8 cellular contexts compared by ENCODE assay signal in genomic region chr17:15257316-15257925, GRCh38. TPM values are rescaled to one million over a fixed set of nuclear protein-coding genes. Genes with fewer than 3 reads are reported as not detected.
A peak's percentile ranks its signal among the peaks of the same experiment; 100 is the strongest.
DNase-seq lines count a peak whose midpoint lies in the region; ATAC-seq and TF ChIP-seq lines count a peak whose summit lies in the region.

No MANE protein-coding gene starts in this region.

- H3K9me3 ChIP-seq in Caco-2: no peaks in the 10 kb centered on the region
- H3K9me3 ChIP-seq in cardiac muscle cell (ENCODE audit: low read depth): no peaks in the 10 kb centered on the region

- H3K4me3 ChIP-seq in Caco-2 (ENCODE audit: low read depth, low read length) (no peak overlapping the region), cardiac muscle cell (no peak overlapping the region)

- no TSS peak for BruUV-seq in Caco-2 (replicated peaks; lab: Mats Ljungman, UMichigan)

- H3K9me3 Mint-ChIP-seq in Caco-2 (ENCODE audit: unreplicated experiment): no peaks in the 10 kb centered on the region
- no peaks in the 10 kb centered on the region for H3K9me3 Mint-ChIP-seq in activated naive CD8-positive, alpha-beta T cell treated with anti-CD3 and anti-CD28 coated beads for 36 hours

- TF ChIP-seq CTCF in Caco-2 (IDR thresholded peaks at IDR 0.05; ENCODE audit: insufficient read depth in 1 of 2, low read depth in 1 of 2, low read length in 1 of 2, severe bottlenecking in 1 of 2, unreplicated experiment in 1 of 2): peak; percentile 58
- peak; percentile 90 for TF ChIP-seq CTCF in cardiac muscle cell (IDR thresholded peaks at IDR 0.05; ENCODE audit: low read depth, low read length)

- no peaks in the 10 kb centered on the region for H3K4me1 Mint-ChIP-seq in Caco-2 (ENCODE audit: low read depth, unreplicated experiment)
- peaks cover 16% of the 10 kb centered on the region for H3K4me1 Mint-ChIP-seq in activated naive CD8-positive, alpha-beta T cell treated with anti-CD3 and anti-CD28 coated beads for 36 hours

- no peak overlapping the region for H3K4me3 Mint-ChIP-seq in Caco-2 (ENCODE audit: unreplicated experiment)
- H3K4me3 Mint-ChIP-seq in activated naive CD8-positive, alpha-beta T cell treated with anti-CD3 and anti-CD28 coated beads for 36 hours: peak overlapping the region; percentile 36

- no peaks in the 10 kb centered on the region for H3K27me3 Mint-ChIP-seq in Caco-2 (ENCODE audit: insufficient read depth, unreplicated experiment)
- peaks cover 87% of the 10 kb centered on the region for H3K27me3 Mint-ChIP-seq in activated naive CD8-positive, alpha-beta T cell treated with anti-CD3 and anti-CD28 coated beads for 36 hours

- no peaks in the 10 kb centered on the region for H3K36me3 ChIP-seq in Caco-2 (ENCODE audit: control insufficient read depth, insufficient read depth, low read length)
- no peaks in the 10 kb centered on the region for H3K36me3 ChIP-seq in cardiac muscle cell

- H3K4me1 ChIP-seq in Caco-2 (no peaks in the 10 kb centered on the region), cardiac muscle cell (ENCODE audit: low read depth) (peaks cover 12% of the 10 kb centered on the region)

- no peaks in the 10 kb centered on the region for H3K27me3 ChIP-seq in Caco-2 (replicated peaks; ENCODE audit: control insufficient read depth, insufficient read depth, low read length)
- H3K27me3 ChIP-seq in cardiac muscle cell: peaks cover 12% of the 10 kb centered on the region

- CTCF ChIA-PET in Caco-2 (lab: Charles Lee): interaction anchor here (0.7 to 1.4 kb wide), 2 partner anchors 9 to 245 kb away, joined by 4 to 8 read pairs; no protein-coding TSS in a partner anchor

- peaks cover 5% of the 10 kb centered on the region for H3K36me3 Mint-ChIP-seq in Caco-2 (ENCODE audit: insufficient read depth, unreplicated experiment)
- no peaks in the 10 kb centered on the region for H3K36me3 Mint-ChIP-seq in activated naive CD8-positive, alpha-beta T cell treated with anti-CD3 and anti-CD28 coated beads for 36 hours

- POLR2A ChIA-PET in Caco-2 (lab: Charles Lee): no interaction called here

- no peak overlapping the region for H3K27ac ChIP-seq in cardiac muscle cell

- H3K27ac Mint-ChIP-seq in Caco-2 (ENCODE audit: unreplicated experiment): no peak overlapping the region
- no peak overlapping the region for H3K27ac Mint-ChIP-seq in activated naive CD8-positive, alpha-beta T cell treated with anti-CD3 and anti-CD28 coated beads for 36 hours

- intact Hi-C loops in Caco-2 (cut with micrococcal nuclease; ENCODE audit: unreplicated experiment) (no loop called here), posterior vena cava (cut with DNase I) (no loop called here)

- peak; percentile 45 to 47 for DNase-seq in Caco-2
- DNase-seq in HT1080 (ENCODE audit: low read depth): peak; percentile 87
- DNase-seq in SK-MEL-5 (ENCODE audit: low read depth, low spot score): peak; percentile 86
- peak; percentile 69 for DNase-seq in activated naive CD8-positive, alpha-beta T cell treated with anti-CD3 and anti-CD28 coated beads for 36 hours
- peak; percentile 74 to 86 for DNase-seq in cardiac muscle cell (ENCODE audit: low read depth in 1 of 2, low spot score in 1 of 2)
- DNase-seq in posterior vena cava (ENCODE audit: low spot score): peak; percentile 94
- DNase-seq in NCI-H128 (lab: John Stamatoyannopoulos, UW; ENCODE audit: unreplicated experiment): no peak

- peak; percentile 79 for ATAC-seq in GM19467 (IDR thresholded peaks at IDR 0.05; ENCODE audit: unreplicated experiment)

- in situ Hi-C loops in SK-MEL-5 (cut with HindIII; ENCODE audit: low pct_unique_long_range_greater_than_20kb, low sequenced_read_pairs): no loop called here

RNA-seq across cellular contexts. Expression of gene PMP22, which starts 7.7 kb away (rescaled TPM):
- total RNA-seq in Caco-2 (2022): 7.3 and 9.1 TPM in 2 replicates
- 20.8 and 23.6 TPM in 2 replicates for total RNA-seq in HT1080 (2014; rRNA removed; shearing (Covaris generic))
- 23.7 and 24.8 TPM in 2 replicates for polyA plus RNA-seq in HT1080 (2015; cell fraction: cytosol; rRNA removed)
- 15.1 and 15.2 TPM in 2 replicates for polyA plus RNA-seq in HT1080 (2015; cell fraction: nucleus; rRNA removed)
- 53.5 and 54.9 TPM in 2 replicates for total RNA-seq in SK-MEL-5 (2014; rRNA removed; shearing (Covaris generic))
- polyA plus RNA-seq in SK-MEL-5 (2015; cell fraction: cytosol; rRNA removed): 132 and 148 TPM in 2 replicates
- 23.5 and 32.1 TPM in 2 replicates for polyA plus RNA-seq in SK-MEL-5 (2015; cell fraction: nucleus; rRNA removed)
- under 1 TPM; 0.21 to 0.22 TPM for total RNA-seq in activated naive CD8-positive, alpha-beta T cell treated with anti-CD3 and anti-CD28 coated beads for 36 hours
- 13.9 and 22.4 TPM in 2 replicates for total RNA-seq in cardiac muscle cell
- polyA plus RNA-seq in cardiac muscle cell: 33.7 and 43.0 TPM in 2 replicates
- 100 to 1,000 TPM; 130 to 245 TPM for total RNA-seq in posterior vena cava
